21 cellular contexts compared by ENCODE assay signal in genomic region chr4:5526070-5526831, GRCh38.
"Had no signal": no experiment of that assay in that cellular context is flagged by ENCODE, and none has a peak within 500 bp of the region (broad histone marks: within the 10 kb centered on the region; RNA-seq: fewer than 3 reads in every experiment).

No MANE protein-coding gene starts in this region.

- ATAC-seq: activated CD4-positive, CD25-positive, alpha-beta regulatory T cell treated with anti-CD3 and anti-CD28 coated beads, Interleukin-2, amount 50 U/mL, for 24 hours; activated CD8-positive, alpha-beta memory T cell treated with anti-CD3 and anti-CD28 coated beads, Interleukin-2, amount 10 ng/mL, durations not matched to agents 7 days and 5 days; activated CD8-positive, alpha-beta T cell treated with anti-CD3 and anti-CD28 coated beads for 36 hours; activated naive CD8-positive, alpha-beta T cell treated with anti-CD3 and anti-CD28 coated beads, Interleukin-2, amount 50 U/mL, for 24 hours; body of pancreas; left ventricle myocardium superior had no signal

- H3K9me3 Mint-ChIP-seq: activated CD8-positive, alpha-beta T cell treated with anti-CD3 and anti-CD28 coated beads for 36 hours; activated naive CD8-positive, alpha-beta T cell treated with anti-CD3 and anti-CD28 coated beads, Interleukin-2, amount 50 U/mL, for 24 hours; dendritic cell treated with granulocyte-macrophage colony-stimulating factor and Interleukin-4, amounts not matched to agents 40 ng/mL and 50 ng/mL, for 4 days had no signal

- H3K27ac ChIP-seq: hepatocyte, stomach, suprapubic skin, tibial nerve had no signal

- H3K27me3 ChIP-seq: body of pancreas, hepatocyte, stomach, suprapubic skin, tibial nerve had no signal

- H3K36me3 Mint-ChIP-seq: activated CD8-positive, alpha-beta memory T cell treated with anti-CD3 and anti-CD28 coated beads, Interleukin-2, amount 10 ng/mL, durations not matched to agents 7 days and 5 days; naive B cell had no signal

- H3K4me3 Mint-ChIP-seq: activated CD4-positive, alpha-beta T cell treated with anti-CD3 and anti-CD28 coated beads, Interleukin-2, amount 10 ng/mL, durations not matched to agents 7 days and 5 days; activated CD8-positive, alpha-beta memory T cell treated with anti-CD3 and anti-CD28 coated beads, Interleukin-2, amount 10 ng/mL, durations not matched to agents 7 days and 5 days; activated CD8-positive, alpha-beta T cell treated with anti-CD3 and anti-CD28 coated beads for 36 hours; activated naive CD8-positive, alpha-beta T cell treated with anti-CD3 and anti-CD28 coated beads, Interleukin-2, amount 50 U/mL, for 24 hours; dendritic cell treated with granulocyte-macrophage colony-stimulating factor and Interleukin-4, amounts not matched to agents 40 ng/mL and 50 ng/mL, for 4 days; naive B cell had no signal

- H3K4me3 ChIP-seq: body of pancreas, hepatocyte, stomach, suprapubic skin, tibial nerve had no signal

- H3K4me1 ChIP-seq: suprapubic skin, tibial nerve had no signal

- DNase-seq: activated CD4-positive, alpha-beta T cell treated with anti-CD3 and anti-CD28 coated beads, Interleukin-2, amount 10 ng/mL, durations not matched to agents 7 days and 5 days; activated CD8-positive, alpha-beta memory T cell treated with anti-CD3 and anti-CD28 coated beads, Interleukin-2, amount 10 ng/mL, durations not matched to agents 7 days and 5 days; activated CD8-positive, alpha-beta T cell treated with anti-CD3 and anti-CD28 coated beads for 36 hours; activated effector memory CD4-positive, alpha-beta T cell treated with anti-CD3 and anti-CD28 coated beads, Interleukin-2, amount 50 U/mL, for 16 hours; activated naive CD4-positive, alpha-beta T cell treated with anti-CD3 and anti-CD28 coated beads, Interleukin-2, amount 50 U/mL, for 16 hours; activated naive CD8-positive, alpha-beta T cell treated with anti-CD3 and anti-CD28 coated beads, Interleukin-2, amount 50 U/mL, for 24 hours; activated T-cell treated with anti-CD3 and anti-CD28 coated beads for 4 hours; body of pancreas; effector memory CD4-positive, alpha-beta T cell; kidney glomerular epithelial cell; left ventricle myocardium superior; midbrain; naive B cell; stimulated activated CD4-positive, alpha-beta T cell treated with anti-CD3 and anti-CD28 coated beads, Interleukin-12 subunit alpha, Interleukin-12 subunit beta, amount 100 ng/mL, for 4 hours; stomach had no signal

- H3K27me3 Mint-ChIP-seq: activated CD4-positive, alpha-beta T cell treated with anti-CD3 and anti-CD28 coated beads, Interleukin-2, amount 10 ng/mL, durations not matched to agents 7 days and 5 days; activated CD8-positive, alpha-beta memory T cell treated with anti-CD3 and anti-CD28 coated beads, Interleukin-2, amount 10 ng/mL, durations not matched to agents 7 days and 5 days; activated CD8-positive, alpha-beta T cell treated with anti-CD3 and anti-CD28 coated beads for 36 hours; activated naive CD8-positive, alpha-beta T cell treated with anti-CD3 and anti-CD28 coated beads, Interleukin-2, amount 50 U/mL, for 24 hours; dendritic cell treated with granulocyte-macrophage colony-stimulating factor and Interleukin-4, amounts not matched to agents 40 ng/mL and 50 ng/mL, for 4 days; naive B cell; progenitor cell of endocrine pancreas had no signal

- H3K27ac Mint-ChIP-seq: activated CD4-positive, alpha-beta T cell treated with anti-CD3 and anti-CD28 coated beads, Interleukin-2, amount 10 ng/mL, durations not matched to agents 7 days and 5 days; activated CD8-positive, alpha-beta memory T cell treated with anti-CD3 and anti-CD28 coated beads, Interleukin-2, amount 10 ng/mL, durations not matched to agents 7 days and 5 days; activated CD8-positive, alpha-beta T cell treated with anti-CD3 and anti-CD28 coated beads for 36 hours; activated naive CD8-positive, alpha-beta T cell treated with anti-CD3 and anti-CD28 coated beads, Interleukin-2, amount 50 U/mL, for 24 hours; dendritic cell treated with granulocyte-macrophage colony-stimulating factor and Interleukin-4, amounts not matched to agents 40 ng/mL and 50 ng/mL, for 4 days; naive B cell; progenitor cell of endocrine pancreas had no signal

- H3K9me3 ChIP-seq: body of pancreas, stomach, suprapubic skin had no signal

- H3K4me1 Mint-ChIP-seq: activated CD4-positive, alpha-beta T cell treated with anti-CD3 and anti-CD28 coated beads, Interleukin-2, amount 10 ng/mL, durations not matched to agents 7 days and 5 days; activated CD8-positive, alpha-beta memory T cell treated with anti-CD3 and anti-CD28 coated beads, Interleukin-2, amount 10 ng/mL, durations not matched to agents 7 days and 5 days; activated naive CD8-positive, alpha-beta T cell treated with anti-CD3 and anti-CD28 coated beads, Interleukin-2, amount 50 U/mL, for 24 hours; naive B cell had no signal
